Comparison of ENCODE assay signal across 26 cellular contexts in genomic region chr5:74885170-74885569, GRCh38. TPM values are rescaled to one million over a fixed set of nuclear protein-coding genes. Genes with fewer than 3 reads are reported as not detected.
DNase-seq lines count a peak whose midpoint lies in the region; TF ChIP-seq lines count a peak whose summit lies in the region.
"Had no signal": no experiment of that assay in that cellular context is flagged by ENCODE, and none has a peak within 500 bp of the region (broad histone marks: within the 10 kb centered on the region; RNA-seq: fewer than 3 reads in every experiment).

No MANE protein-coding gene starts in this region.

- intact Hi-C loops in stomach (cut with DNase I; ENCODE audit: low total_unique reads), result no loop called here

- TF ChIP-seq EP300 in Ishikawa (IDR thresholded peaks at IDR 0.05; ENCODE audit: borderline replicate concordance), result peak; percentile 76
- TF ChIP-seq EP300 in stomach (IDR thresholded peaks at IDR 0.05), result no peak

- H3K36me3 ChIP-seq in WERI-Rb-1, result no peaks in the 10 kb centered on the region
- H3K36me3 ChIP-seq in kidney epithelial cell (ENCODE audit: control insufficient read depth, insufficient read depth, low read length), result no peaks in the 10 kb centered on the region
- H3K36me3 ChIP-seq in stomach, result no peaks in the 10 kb centered on the region
- H3K36me3 ChIP-seq: breast epithelium, heart left ventricle, Peyer's patch, suprapubic skin had no signal

- DNase-seq in DMS 273 (lab: John Stamatoyannopoulos, UW; ENCODE audit: unreplicated experiment) (peak; percentile 78), WERI-Rb-1 (peak; percentile 15), kidney epithelial cell (ENCODE audit: low read depth) (peak; percentile 93), stomach (no peak), NCI-H1694 (lab: John Stamatoyannopoulos, UW) (no peak), HuH-7 (ENCODE audit: low spot score) (no peak)
- no peak for DNase-seq in effector CD8-positive, alpha-beta T cell (lab: John Stamatoyannopoulos, UW)
- DNase-seq: activated CD4-positive, alpha-beta T cell treated with anti-CD3 and anti-CD28 coated beads, Interleukin-2, amount 50 U/mL, for 4 hours; activated CD4-positive, CD25-positive, alpha-beta regulatory T cell; activated naive CD4-positive, alpha-beta T cell treated with anti-CD3 and anti-CD28 coated beads, Interleukin-2, amount 10 ng/mL, durations not matched to agents 7 days and 5 days; C1 segment of cervical spinal cord; Caco-2; effector memory CD4-positive, alpha-beta T cell; EL; H7; heart left ventricle; left colon; NCI-H1436 treated with DMSO at 0.1 percent for 48 hours; NCI-H510A; Peyer's patch; SIG-M5; stimulated activated CD4-positive, alpha-beta T cell treated with anti-CD3 and anti-CD28 coated beads, Interleukin-4, amount 100 ng/mL, for 4 hours had no signal

- TF ChIP-seq RAD21 in Ishikawa (IDR thresholded peaks at IDR 0.05; ENCODE audit: low read depth), result no peak

- H3K27ac ChIP-seq in WERI-Rb-1 (no peak overlapping the region), stomach (no peak overlapping the region)
- H3K27ac ChIP-seq: breast epithelium, heart left ventricle, KMS-11, Peyer's patch, suprapubic skin had no signal

- no peak for TF ChIP-seq CTCF in WERI-Rb-1 (IDR thresholded peaks at IDR 0.05; ENCODE audit: low read depth, low read length)
- no peak for TF ChIP-seq CTCF in kidney epithelial cell (IDR thresholded peaks at IDR 0.05; ENCODE audit: insufficient read depth, low read length, poor library complexity, severe bottlenecking)
- TF ChIP-seq CTCF in stomach (IDR thresholded peaks at IDR 0.05), result no peak

- H3K4me1 ChIP-seq in stomach, result no peaks in the 10 kb centered on the region
- H3K4me1 ChIP-seq: breast epithelium, Caco-2, heart left ventricle, Peyer's patch, suprapubic skin had no signal

- no peak overlapping the region for H3K4me3 ChIP-seq in WERI-Rb-1 (ENCODE audit: low read depth, low read length)
- no peak overlapping the region for H3K4me3 ChIP-seq in kidney epithelial cell (ENCODE audit: low read depth, low read length)
- no peak overlapping the region for H3K4me3 ChIP-seq in stomach
- H3K4me3 ChIP-seq: breast epithelium, heart left ventricle, Peyer's patch, suprapubic skin had no signal

- H3K27me3 ChIP-seq in WERI-Rb-1 (ENCODE audit: insufficient read depth, low read depth, severe bottlenecking), result no peaks in the 10 kb centered on the region
- no peaks in the 10 kb centered on the region for H3K27me3 ChIP-seq in kidney epithelial cell (ENCODE audit: control insufficient read depth, insufficient read depth, low read length)
- H3K27me3 ChIP-seq in stomach, result no peaks in the 10 kb centered on the region
- H3K27me3 ChIP-seq: breast epithelium, heart left ventricle, Peyer's patch, suprapubic skin had no signal

- H3K9me3 ChIP-seq in WERI-Rb-1 (ENCODE audit: severe bottlenecking), result no peaks in the 10 kb centered on the region
- no peaks in the 10 kb centered on the region for H3K9me3 ChIP-seq in stomach
- H3K9me3 ChIP-seq: breast epithelium, Caco-2, heart left ventricle, Peyer's patch, suprapubic skin had no signal

- no peak for TF ChIP-seq POLR2A in stomach (IDR thresholded peaks at IDR 0.05)

TF ChIP-seq in Ishikawa, 13 proteins besides CTCF, POLR2A, EP300 and RAD21:
- TF ChIP-seq TAF1 (IDR thresholded peaks at IDR 0.05; ENCODE audit: low read depth), result no peak
- TF ChIP-seq REST (IDR thresholded peaks at IDR 0.05; ENCODE audit: low read depth), result no peak
- no peak for TF ChIP-seq MAX (IDR thresholded peaks at IDR 0.05)
- peak; percentile 93 for TF ChIP-seq NFIC (IDR thresholded peaks at IDR 0.05)
- no peak for TF ChIP-seq USF1 (IDR thresholded peaks at IDR 0.05)
- TF ChIP-seq FOXM1 (IDR thresholded peaks at IDR 0.05; ENCODE audit: borderline replicate concordance, low read depth), result no peak
- TF ChIP-seq TCF12 (IDR thresholded peaks at IDR 0.05; ENCODE audit: low read depth), result peak; percentile 83
- no peak for TF ChIP-seq ZBTB7A (IDR thresholded peaks at IDR 0.05; ENCODE audit: low read depth)
- TF ChIP-seq EGR1 (IDR thresholded peaks at IDR 0.05), result no peak
- no peak for TF ChIP-seq CREB1 (IDR thresholded peaks at IDR 0.05; ENCODE audit: low read depth)
- no peak for TF ChIP-seq YY1 (IDR thresholded peaks at IDR 0.05; ENCODE audit: low read depth)
- TF ChIP-seq TEAD4 (IDR thresholded peaks at IDR 0.05), result peak; percentile 82
- TF ChIP-seq CEBPB (IDR thresholded peaks at IDR 0.05), result no peak

RNA-seq across cellular contexts. Expression of gene FAM169A, which starts 19.0 kb away (rescaled TPM):
- total RNA-seq in kidney epithelial cell (16.3 and 18.8 TPM in 2 replicates), stomach (10 to 100 TPM in 1 of 5 donors, 1 to 10 TPM in 2, under 1 TPM in 1, not detected in 1; under 0.01 to 11.2 (median 2.8) TPM)
- under 1 TPM; 0.25 to 0.35 (median 0.31) TPM for polyA plus RNA-seq in stomach

Comparison
In these comparisons a context has a peak if more than half of its experiments do, and no peak if none do; other contexts are left out.
1. DNase-seq: peak in DMS 273 (single experiment), WERI-Rb-1 (single experiment) and kidney epithelial cell (single experiment); none in stomach (single experiment), NCI-H1694 (single experiment), effector CD8-positive, alpha-beta T cell (single experiment) and HuH-7 (single experiment).